Comparison of ENCODE assay signal across 8 cellular contexts in genomic region chr12:57519758-57520007, GRCh38. TPM values are rescaled to one million over a fixed set of nuclear protein-coding genes. Genes with fewer than 3 reads are reported as not detected.
DNase-seq lines count a peak whose midpoint lies in the region; FAIRE-seq and TF ChIP-seq lines count a peak whose summit lies in the region.

No MANE protein-coding gene starts in this region.

- H3K4me1 ChIP-seq in BLaER1, result peaks cover 52% of the 10 kb centered on the region
- H3K4me1 ChIP-seq in breast epithelium, result peaks cover 13 to 37% of the 10 kb centered on the region in 2 donors

- H3K4me3 ChIP-seq in BLaER1 (peak overlapping the region; percentile 84), MG63 (peak overlapping the region; percentile 93), breast epithelium (peak overlapping the region; percentile 84 to 97 (median 93))

- no peak for FAIRE-seq in D721Med (lab: Jason Lieb, UNC)

- DNase-seq in MG63 (no peak), breast epithelium (ENCODE audit: low spot score in 2 of 2) (peak in 1 of 2 donors; percentile 43), mesothelial cell of epicardium (ENCODE audit: low spot score in 2 of 2, unreplicated experiment in 2 of 2) (no peak), NCI-H2029 (lab: John Stamatoyannopoulos, UW) (no peak), D721Med (ENCODE audit: insufficient read length, low spot score) (no peak), ureter (ENCODE audit: low spot score) (no peak), NCI-H2196 (lab: John Stamatoyannopoulos, UW; ENCODE audit: unreplicated experiment) (no peak)

- peak overlapping the region; percentile 99 for H3K27ac Mint-ChIP-seq in mesothelial cell of epicardium

- H3K9me3 Mint-ChIP-seq in mesothelial cell of epicardium, result no peaks in the 10 kb centered on the region

- H3K36me3 ChIP-seq in BLaER1 (peaks cover 54% of the 10 kb centered on the region), MG63 (peaks cover 67% of the 10 kb centered on the region), breast epithelium (peaks cover 6% of the 10 kb centered on the region)

- TF ChIP-seq POLR2A in breast epithelium (IDR thresholded peaks at IDR 0.05), result no peak

- peak overlapping the region; percentile 97 for H3K9ac ChIP-seq in BLaER1

- H3K27me3 ChIP-seq in BLaER1 (no peaks in the 10 kb centered on the region), MG63 (no peaks in the 10 kb centered on the region), breast epithelium (no peaks in the 10 kb centered on the region)

- H3K4me2 ChIP-seq in BLaER1, result peak overlapping the region; percentile 86

- H3K27ac ChIP-seq in BLaER1 (peak overlapping the region; percentile 93), breast epithelium (peak overlapping the region; percentile 99 to 100)

- H3K36me3 Mint-ChIP-seq in mesothelial cell of epicardium, result peaks cover 22% of the 10 kb centered on the region

- H4K20me1 ChIP-seq in BLaER1, result peaks cover 69% of the 10 kb centered on the region

- intact Hi-C loops in breast epithelium (cut with DNase I; ENCODE audit: low total_unique reads), result loop anchor here (5.0 kb wide), 1 partner anchor 432 kb away; the partner anchor contains the start of gene NAB2

- no peaks in the 10 kb centered on the region for H3K9me3 ChIP-seq in BLaER1
- H3K9me3 ChIP-seq in MG63, result no peaks in the 10 kb centered on the region
- no peaks in the 10 kb centered on the region for H3K9me3 ChIP-seq in breast epithelium

- peak overlapping the region; percentile 96 for H3K4me3 Mint-ChIP-seq in mesothelial cell of epicardium

- H3K27me3 Mint-ChIP-seq in mesothelial cell of epicardium (ENCODE audit: low read depth), result no peaks in the 10 kb centered on the region

- H3K4me1 Mint-ChIP-seq in mesothelial cell of epicardium, result peaks cover 46% of the 10 kb centered on the region

- TF ChIP-seq CTCF in breast epithelium (IDR thresholded peaks at IDR 0.05) (no peak), mesothelial cell of epicardium (IDR thresholded peaks at IDR 0.05; ENCODE audit: unreplicated experiment) (no peak), D721Med (IDR thresholded peaks at IDR 0.05; ENCODE audit: insufficient read depth, missing control alignments) (no peak)

RNA-seq across cellular contexts. Expression of gene DDIT3, which starts 0.6 kb away (rescaled TPM):
- 9.9 and 17.1 TPM in 2 replicates for total RNA-seq in MG63 (2014; rRNA removed; shearing (Covaris generic); ENCODE audit: low replicate concordance)
- 10 to 100 TPM; 39.0 to 58.4 (median 51.2) TPM for total RNA-seq in breast epithelium
- 15.6 to 18.6 TPM (median 17.2 TPM) in 3 replicates for total RNA-seq in mesothelial cell of epicardium
- total RNA-seq in ureter, result 30.8 TPM

RNA-seq across cellular contexts. Expression of gene MBD6, which starts 2.9 kb away (rescaled TPM):
- total RNA-seq in MG63 (2014; rRNA removed; shearing (Covaris generic); ENCODE audit: low replicate concordance), result 0.07 and 3.0 TPM in 2 replicates
- total RNA-seq in breast epithelium (10 to 100 TPM; 12.6 to 26.1 (median 19.7) TPM), mesothelial cell of epicardium (113 to 121 TPM (median 118 TPM) in 3 replicates), ureter (177 TPM)

RNA-seq across cellular contexts. Expression of gene DCTN2, which starts 27.3 kb away (rescaled TPM):
- total RNA-seq in MG63 (2014; rRNA removed; shearing (Covaris generic); ENCODE audit: low replicate concordance), result 158 and 249 TPM in 2 replicates
- total RNA-seq in breast epithelium (100 to 1,000 TPM; 108 to 138 (median 131) TPM), mesothelial cell of epicardium (102 to 103 TPM (median 102 TPM) in 3 replicates), ureter (104 TPM)

RNA-seq across cellular contexts. Expression of gene KIF5A, which starts 30.2 kb away (rescaled TPM):
- not detected in 2 replicates for total RNA-seq in MG63 (2014; rRNA removed; shearing (Covaris generic); ENCODE audit: low replicate concordance)
- 1 to 10 TPM in 1 of 3 donors, under 1 TPM in 1, not detected in 1; 0.98 to 1.2 TPM for total RNA-seq in breast epithelium
- total RNA-seq in mesothelial cell of epicardium, result 0.40 to 0.69 TPM (median 0.59 TPM) in 3 replicates
- 0.99 TPM for total RNA-seq in ureter

RNA-seq across cellular contexts. Expression of gene MARS1, which starts 31.8 kb away (rescaled TPM):
- total RNA-seq in MG63 (2014; rRNA removed; shearing (Covaris generic); ENCODE audit: low replicate concordance), result 245 and 285 TPM in 2 replicates
- 10 to 100 TPM; 39.2 to 65.9 (median 60.2) TPM for total RNA-seq in breast epithelium
- total RNA-seq in mesothelial cell of epicardium, result 163 to 192 TPM (median 177 TPM) in 3 replicates
- 327 TPM for total RNA-seq in ureter
